In genomic region chr19:38706792-38707511, GRCh38 we compare ENCODE assay signal across 1 cellular context.
TF ChIP-seq lines count a peak whose summit lies in the region.

No MANE protein-coding gene starts in this region.

TF ChIP-seq in SK-N-SH, 30 proteins besides CTCF, POLR2A, EP300 and RAD21 (continued from another document):
- TF ChIP-seq ZBTB33 (IDR thresholded peaks at IDR 0.05; ENCODE audit: borderline replicate concordance, low read depth) (no peak), TAF1 (IDR thresholded peaks at IDR 0.05; ENCODE audit: borderline replicate concordance, low read depth, low read length) (no peak), NFIC (IDR thresholded peaks at IDR 0.05; ENCODE audit: borderline replicate concordance) (no peak)
TF ChIP-seq in SK-N-SH: peak in this region for 0.
